In the genomic region with DNA sequence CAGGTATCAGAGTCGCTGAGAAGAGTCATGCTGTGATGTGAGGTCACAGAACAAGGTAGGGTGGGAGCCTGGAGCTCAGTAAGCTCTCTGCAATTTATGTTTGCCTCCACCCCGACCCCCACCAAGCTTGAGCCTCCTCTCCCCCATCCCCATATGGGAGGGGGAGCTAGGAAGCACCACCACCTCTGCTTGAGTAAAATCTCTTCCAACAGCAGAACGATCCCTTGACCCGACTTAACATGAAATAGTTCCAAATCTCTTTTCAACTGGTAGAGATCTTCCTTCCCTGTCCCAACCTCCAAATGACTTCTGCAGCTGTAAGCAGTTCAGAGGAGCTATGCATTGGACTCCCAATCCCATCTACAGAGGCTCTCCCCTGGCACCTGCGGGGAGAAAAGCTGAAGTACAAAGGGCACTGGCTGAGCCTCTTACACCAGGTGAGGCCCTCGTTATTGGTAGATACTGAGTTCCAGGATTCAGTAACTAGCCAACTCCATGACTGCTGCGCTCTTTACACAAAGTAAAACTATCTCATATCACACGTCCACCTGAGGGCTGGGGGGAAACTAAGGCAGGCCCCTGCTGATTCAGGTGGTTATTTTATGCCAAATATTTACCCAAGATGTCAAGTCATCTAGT, we compare ENCODE assay signal across 8 cellular contexts. TPM values are rescaled to one million over a fixed set of nuclear protein-coding genes. Genes with fewer than 3 reads are reported as not detected.
DNase-seq lines count a peak whose midpoint lies in the region; ATAC-seq and TF ChIP-seq lines count a peak whose summit lies in the region.

No MANE protein-coding gene starts in this region.

- H3K27ac ChIP-seq in cardiac muscle cell (peak overlapping the region; percentile 100), trophoblast cell (ENCODE audit: low read depth, low read length) (peak overlapping the region; percentile 10)

- H3K4me3 ChIP-seq in cardiac muscle cell: peak overlapping the region; percentile 100
- peak overlapping the region; percentile 89 for H3K4me3 ChIP-seq in epithelial cell of proximal tubule (ENCODE audit: low read depth, low read length)
- no peak overlapping the region for H3K4me3 ChIP-seq in trophoblast cell (ENCODE audit: low read depth, low read length)

- H3K9me3 ChIP-seq in cardiac muscle cell (ENCODE audit: low read depth) (no peaks in the 10 kb centered on the region), trophoblast cell (ENCODE audit: insufficient read depth, low read depth, low read length) (peaks cover 8% of the 10 kb centered on the region)

- H3K4me1 ChIP-seq in cardiac muscle cell (ENCODE audit: low read depth) (peaks cover 9% of the 10 kb centered on the region), trophoblast cell (ENCODE audit: control insufficient read depth in 1 of 2, insufficient read depth in 2 of 2, low read length in 2 of 2) (peaks cover 3 to 6% of the 10 kb centered on the region in 2 experiments)

- H2AK5ac ChIP-seq in trophoblast cell (ENCODE audit: low read length): no peak overlapping the region

- no peak overlapping the region for H2BK12ac ChIP-seq in trophoblast cell (ENCODE audit: low read length)

- no CpG with 5 or more reads among the region's 8 CpGs for WGBS in trophoblast cell (ENCODE audit: extremely low coverage, insufficient coverage, insufficient read length)

- H3K14ac ChIP-seq in trophoblast cell (ENCODE audit: low read length): no peak overlapping the region

- ATAC-seq in left cardiac atrium: no peak

- no peak overlapping the region for H2BK120ac ChIP-seq in trophoblast cell (ENCODE audit: insufficient read depth, low read length, poor library complexity)

- no peak overlapping the region for H3K23ac ChIP-seq in trophoblast cell (ENCODE audit: low read length)

- H3K27me3 ChIP-seq in cardiac muscle cell: no peaks in the 10 kb centered on the region
- H3K27me3 ChIP-seq in trophoblast cell (ENCODE audit: insufficient read depth, low read length): no peaks in the 10 kb centered on the region

- peaks cover 37% of the 10 kb centered on the region for H3K79me2 ChIP-seq in trophoblast cell (ENCODE audit: control insufficient read depth, insufficient read depth, low read length, poor library complexity)

- H2AFZ ChIP-seq in trophoblast cell (ENCODE audit: insufficient read depth, low read length, poor library complexity): no peak overlapping the region

- no peak overlapping the region for H4K12ac ChIP-seq in trophoblast cell (ENCODE audit: low read depth, low read length)

- H3K9ac ChIP-seq in trophoblast cell (ENCODE audit: low read length): peak overlapping the region; percentile 57

- no peak overlapping the region for H3K4ac ChIP-seq in trophoblast cell (ENCODE audit: low read depth, low read length)

- H2BK5ac ChIP-seq in trophoblast cell (ENCODE audit: low read depth, low read length, poor library complexity): no peak overlapping the region

- intact Hi-C loops in left cardiac atrium (cut with DNase I): no loop called here

- peaks cover 35% of the 10 kb centered on the region for H3K36me3 ChIP-seq in cardiac muscle cell
- peaks cover 30 to 38% of the 10 kb centered on the region in 2 experiments for H3K36me3 ChIP-seq in trophoblast cell (ENCODE audit: control insufficient read depth in 1 of 2, insufficient read depth in 2 of 2, low read length in 2 of 2)

- peak overlapping the region; percentile 70 for H3K4me2 ChIP-seq in trophoblast cell (ENCODE audit: low read length)

- H3K79me1 ChIP-seq in trophoblast cell (ENCODE audit: low read length): peaks cover 19% of the 10 kb centered on the region

- peak; percentile 59 to 61 for DNase-seq in cardiac muscle cell (ENCODE audit: low read depth in 1 of 2, low spot score in 1 of 2)
- no peak for DNase-seq in left cardiac atrium
- peak; percentile 48 for DNase-seq in SW480 (ENCODE audit: low spot score)
- no peak for DNase-seq in epithelial cell of proximal tubule (ENCODE audit: low read depth)
- DNase-seq in trophoblast cell: peak; percentile 48 to 63
- DNase-seq in putamen (ENCODE audit: low spot score): no peak
- DNase-seq in HUDEP-2 (lab: John Stamatoyannopoulos, UW; ENCODE audit: unreplicated experiment in 76 of 76): no peak
- no peak for DNase-seq in dedifferentiated amniotic fluid mesenchymal stem cell (ENCODE audit: extremely low spot score)

- H4K91ac ChIP-seq in trophoblast cell (ENCODE audit: low read depth, low read length): no peak overlapping the region

- no peak overlapping the region for H4K8ac ChIP-seq in trophoblast cell (ENCODE audit: low read depth, low read length)

- H3K18ac ChIP-seq in trophoblast cell (ENCODE audit: low read length): no peak overlapping the region

- no peak for TF ChIP-seq CTCF in cardiac muscle cell (IDR thresholded peaks at IDR 0.05; ENCODE audit: low read depth, low read length)
- no peak for TF ChIP-seq CTCF in epithelial cell of proximal tubule (conservative IDR thresholded peaks at IDR 0.05; ENCODE audit: low read depth, low read length)

RNA-seq across cellular contexts. Expression of a gene that starts 3.4 kb away (rescaled TPM):
- total RNA-seq in cardiac muscle cell: 2,244 and 2,883 TPM in 2 replicates
- polyA plus RNA-seq in cardiac muscle cell: 1,007 and 1,036 TPM in 2 replicates
- total RNA-seq in left cardiac atrium: 1,000 to 10,000 TPM in 1 of 2 donors, 100 to 1,000 TPM in 1; 663 to 1,095 TPM
- 8,322 and 8,951 TPM in 2 replicates for total RNA-seq in epithelial cell of proximal tubule
- 7,950 and 8,000 TPM in 2 replicates for polyA plus RNA-seq in trophoblast cell (2013)

RNA-seq across cellular contexts. Expression of a gene that starts 19.0 kb away (rescaled TPM):
- total RNA-seq in cardiac muscle cell (9.0 and 11.3 TPM in 2 replicates), left cardiac atrium (under 1 TPM; 0.38 to 0.39 TPM), epithelial cell of proximal tubule (0.51 TPM in 1 of 2 replicates, not detected in the other)
- polyA plus RNA-seq in cardiac muscle cell: 1.5 and 2.4 TPM in 2 replicates
- polyA plus RNA-seq in trophoblast cell (2013): 0.42 and 0.76 TPM in 2 replicates

RNA-seq across cellular contexts. Expression of a gene that starts 43.0 kb away (rescaled TPM):
- total RNA-seq in cardiac muscle cell: 57.0 and 65.6 TPM in 2 replicates
- 51.2 and 56.9 TPM in 2 replicates for polyA plus RNA-seq in cardiac muscle cell
- total RNA-seq in left cardiac atrium: 10 to 100 TPM; 11.6 to 15.7 TPM
- 33.8 and 38.2 TPM in 2 replicates for total RNA-seq in epithelial cell of proximal tubule
- 11.4 and 11.6 TPM in 2 replicates for polyA plus RNA-seq in trophoblast cell (2013)

Comparison
In these comparisons a context has a peak if more than half of its experiments do, and no peak if none do; other contexts are left out.
1. DNase-seq: peak in cardiac muscle cell (2 of 2), SW480 (single experiment) and trophoblast cell (2 of 2); none in left cardiac atrium (single experiment), epithelial cell of proximal tubule (single experiment), putamen (single experiment), HUDEP-2 (0 of 76) and dedifferentiated amniotic fluid mesenchymal stem cell (single experiment).